In genomic region chr3:194274424-194275085, GRCh38 we compare ENCODE assay signal across 11 cellular contexts.
DNase-seq lines count a peak whose midpoint lies in the region; ATAC-seq, FAIRE-seq and TF ChIP-seq lines count a peak whose summit lies in the region.
"Had no signal": no experiment of that assay in that cellular context is flagged by ENCODE, and none has a peak within 500 bp of the region (broad histone marks: within the 10 kb centered on the region; RNA-seq: fewer than 3 reads in every experiment).

No MANE protein-coding gene starts in this region.

- FAIRE-seq in GM19239 (lab: Jason Lieb, UNC): no peak

- peak overlapping the region in 47 of 59 donors; percentile 3 to 97 (median 51) for H3K27ac ChIP-seq in dorsolateral prefrontal cortex

- intact Hi-C loops in dorsolateral prefrontal cortex (cut with DNase I): loop anchor here in 1 of 2 donors (5.0 kb wide), 2 partner anchors 38 to 132 kb away; no protein-coding TSS in a partner anchor
- intact Hi-C loops in posterior vena cava (cut with DNase I): loop anchor here in 1 of 2 donors (5.0 kb wide), 1 partner anchor 38 kb away; no protein-coding TSS in a partner anchor

- H3K4me3 ChIP-seq in dorsolateral prefrontal cortex: no peak overlapping the region
- no peak overlapping the region for H3K4me3 ChIP-seq in H7 (ENCODE audit: insufficient read depth, low read depth, low read length)
- H3K4me3 ChIP-seq: body of pancreas had no signal

- ATAC-seq in HG03039 (IDR thresholded peaks at IDR 0.05; ENCODE audit: unreplicated experiment): no peak
- ATAC-seq: body of pancreas had no signal

- TF ChIP-seq CTCF in GM10248 (IDR thresholded peaks at IDR 0.05; ENCODE audit: control extremely low read depth, extremely low read depth, low read depth, missing control alignments): no peak
- no peak for TF ChIP-seq CTCF in dorsolateral prefrontal cortex (IDR thresholded peaks at IDR 0.05 in 54 of 56, conservative IDR thresholded peaks at IDR 0.05 in 2 of 56; ENCODE audit: low read depth in 1 of 56, partially characterized antibody in 56 of 56)

- CTCF ChIA-PET in GM10248 (lab: Yijun Ruan, JAX): no interaction called here

- peak; percentile 16 for DNase-seq in GM10248 (ENCODE audit: extremely low spot score)
- peak; percentile 68 for DNase-seq in NCI-H2227 (lab: John Stamatoyannopoulos, UW; ENCODE audit: unreplicated experiment)
- peak in 3 of 10 donors; percentile 22 to 41 (median 26) for DNase-seq in dorsolateral prefrontal cortex
- DNase-seq in posterior vena cava (ENCODE audit: low spot score): peak; percentile 70
- no peak for DNase-seq in erythroblast (lab: John Stamatoyannopoulos, UW)
- no peak for DNase-seq in GM19239 (ENCODE audit: insufficient read length, low spot score)
- DNase-seq in H7: no peak
- DNase-seq: activated B cell treated with CpG ODN at 0.5 μM for 24 hours, naive B cell had no signal

- H3K36me3 ChIP-seq in H7 (replicated peaks; ENCODE audit: control insufficient read depth, insufficient read depth, low read length): no peaks in the 10 kb centered on the region

- POLR2A ChIA-PET in GM10248 (lab: Yijun Ruan, JAX): no interaction called here

- H3K27me3 ChIP-seq in dorsolateral prefrontal cortex (no peaks in the 10 kb centered on the region), H7 (ENCODE audit: control insufficient read depth, insufficient read depth, low read length) (no peaks in the 10 kb centered on the region)
- H3K27me3 ChIP-seq: body of pancreas had no signal

- TF ChIP-seq POLR2A in erythroblast (IDR thresholded peaks at IDR 0.05; ENCODE audit: low read length): no peak

Comparison
In these comparisons a context has a peak if more than half of its experiments do, and no peak if none do; other contexts are left out.
1. DNase-seq: peak in GM10248 (single experiment), NCI-H2227 (single experiment) and posterior vena cava (single experiment); none in erythroblast (0 of 2), GM19239 (single experiment) and H7 (single experiment).